15 cellular contexts compared by ENCODE assay signal in genomic region chr9:107447081-107447480, GRCh38.
"Had no signal": no experiment of that assay in that cellular context is flagged by ENCODE, and none has a peak within 500 bp of the region (broad histone marks: within the 10 kb centered on the region; RNA-seq: fewer than 3 reads in every experiment).

No MANE protein-coding gene starts in this region.

- H3K9ac ChIP-seq: KMS-11 had no signal

- H2AFZ ChIP-seq: PC-9 had no signal

- H3K4me1 ChIP-seq: Peyer's patch, SJCRH30 had no signal

- H3K36me3 ChIP-seq: Peyer's patch, SJCRH30 had no signal

- H3K9me3 ChIP-seq: Peyer's patch, SJCRH30 had no signal

- H3K27me3 ChIP-seq: Peyer's patch, SJCRH30 had no signal

- H3K4me2 ChIP-seq: KMS-11, PC-9 had no signal

- H3K4me3 ChIP-seq: K562, PC-9, Peyer's patch, SJCRH30 had no signal

- H3K27ac ChIP-seq: KMS-11, PC-9, Peyer's patch, SJCRH30 had no signal

- DNase-seq: Kasumi-1, NCI-H1092 treated with DMSO at 0.1 percent for 48 hours, NCI-H187, NCI-H2081 treated with DMSO at 0.1 percent for 48 hours, NCI-H2171 treated with DMSO at 0.1 percent for 48 hours, NCI-H446 treated with DMSO at 0.1 percent for 48 hours, NCI-H526, NCI-H82, OCI-M1, Peyer's patch, SHP77 treated with DMSO at 0.1 percent for 48 hours, SJCRH30 had no signal
